Comparison of ENCODE assay signal across 15 cellular contexts in the genomic region with DNA sequence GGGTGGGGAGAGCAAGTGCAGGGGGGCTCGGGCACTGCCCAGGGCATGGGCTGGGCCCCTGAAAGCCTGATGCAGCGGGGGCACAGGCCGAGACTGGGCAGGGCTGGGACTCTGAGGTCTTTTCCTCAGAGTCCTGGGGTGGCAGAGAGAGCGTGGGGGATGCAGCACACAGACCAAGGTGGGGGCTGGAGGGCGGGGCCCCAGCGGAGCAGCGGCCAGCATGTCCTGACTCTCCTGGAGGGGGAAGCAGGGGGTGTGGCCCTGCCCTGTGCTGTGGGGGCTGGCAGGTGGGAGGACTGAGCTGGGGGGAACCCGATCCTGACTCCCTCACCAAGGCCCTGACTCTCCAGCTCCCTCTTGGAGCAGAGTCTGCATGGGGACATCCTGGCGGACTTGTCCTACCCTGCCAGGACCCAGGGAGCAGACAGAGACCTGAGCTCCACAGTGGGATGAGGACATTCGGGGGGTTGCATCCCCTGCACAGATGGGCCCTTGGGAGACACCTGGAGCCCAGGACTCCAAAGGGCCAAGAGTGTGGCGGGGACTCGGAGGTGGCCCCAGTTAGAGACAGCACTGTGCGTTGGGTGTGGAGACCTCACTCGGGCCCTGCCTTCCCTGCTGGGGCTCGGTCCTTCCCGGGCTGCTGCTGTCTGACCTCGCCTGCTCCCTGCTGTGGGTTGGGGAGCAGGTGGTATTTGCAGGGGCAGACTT.
DNase-seq lines count a peak whose midpoint lies in the region; ATAC-seq, FAIRE-seq and TF ChIP-seq lines count a peak whose summit lies in the region.
"Had no signal": no experiment of that assay in that cellular context is flagged by ENCODE, and none has a peak within 500 bp of the region (broad histone marks: within the 10 kb centered on the region; RNA-seq: fewer than 3 reads in every experiment).

No MANE protein-coding gene starts in this region.

- no peak overlapping the region for H2AFZ ChIP-seq in GM12878 (ENCODE audit: control insufficient read depth, low read depth, low read length)

- no peak overlapping the region for H3K4me3 ChIP-seq in GM12878
- no peak overlapping the region for H3K4me3 ChIP-seq in suprapubic skin

- POLR2A ChIA-PET in GM12878 (lab: Charles Lee) = interaction anchor here (0.9 kb wide), 1 partner anchor 424 kb away, joined by 3 read pairs; no protein-coding TSS in a partner anchor

- H3K27me3 ChIP-seq in GM12878 (replicated peaks in 1 of 2; ENCODE audit: control insufficient read depth in 2 of 2, insufficient read depth in 2 of 2, low read length in 1 of 2) (no peaks in the 10 kb centered on the region), suprapubic skin (no peaks in the 10 kb centered on the region)

- in situ Hi-C loops in GM12878 (cut with MboI) = loop anchor here (25.0 kb wide), 1 partner anchor 685 kb away; no protein-coding TSS in a partner anchor

- peaks cover 29% of the 10 kb centered on the region for H3K79me2 ChIP-seq in GM12878 (ENCODE audit: control insufficient read depth, insufficient read depth, low read length)

- H4K20me1 ChIP-seq in GM12878 (ENCODE audit: control insufficient read depth, insufficient read depth) = no peaks in the 10 kb centered on the region

- H3K27ac ChIP-seq in GM12878 (ENCODE audit: control insufficient read depth, insufficient read depth) = no peak overlapping the region
- no peak overlapping the region for H3K27ac ChIP-seq in suprapubic skin

- no peak for TF ChIP-seq RAD21 in GM12878 (IDR thresholded peaks at IDR 0.05; ENCODE audit: insufficient read depth, low read depth, low read length)

- BruUV-seq in GM12878 (replicated peaks; lab: Mats Ljungman, UMichigan) = no TSS peak

- CTCF ChIA-PET in GM12878 (lab: Yijun Ruan, JAX) = interaction anchor here (1.0 kb wide), 2 partner anchors 424 to 426 kb away, joined by 3 to 6 read pairs; no protein-coding TSS in a partner anchor

- no CpG with 5 or more reads among the region's 17 CpGs for WGBS in GM12878 (ENCODE audit: insufficient coverage, insufficient replicate concordance, low lambda C conversion rate, missing lambda C conversion rate)
- 82% methylated on average over 11 of the region's 17 CpGs for WGBS in suprapubic skin

- H3K36me3 ChIP-seq in GM12878 (ENCODE audit: control insufficient read depth in 2 of 2, insufficient read depth in 2 of 2, low read length in 1 of 2) (peaks cover 3 to 59% of the 10 kb centered on the region in 2 experiments; a peak in 3 of 4 replicates), suprapubic skin (no peaks in the 10 kb centered on the region)

- no peak overlapping the region for H3K9ac ChIP-seq in GM12878 (ENCODE audit: control insufficient read depth, insufficient read depth, low read length)

- RAD21 ChIA-PET in GM12878 (lab: Charles Lee; ENCODE audit: unreplicated experiment) = no interaction called here

- SMC1A ChIA-PET in GM12878 (lab: Charles Lee; ENCODE audit: uncharacterized antibody, unreplicated experiment) = interaction anchor here (1.1 kb wide), 1 partner anchor 425 kb away, joined by 6 read pairs; no protein-coding TSS in a partner anchor

- DNase-seq in activated effector memory CD4-positive, alpha-beta T cell treated with anti-CD3 and anti-CD28 coated beads, Interleukin-2, amount 50 U/mL, for 16 hours = peak; percentile 62
- DNase-seq in activated effector memory CD4-positive, alpha-beta T cell treated with Interleukin-2 at 50 U/mL for 16 hours = no peak
- DNase-seq in GM12878 (ENCODE audit: low read depth, low spot score) (no peak), suprapubic skin (ENCODE audit: low spot score in 2 of 2) (peak; percentile 53 to 70), OCI-M1 (lab: John Stamatoyannopoulos, UW) (no peak), cortex of kidney (lab: John Stamatoyannopoulos, UW) (no peak), hepatic stellate cell (ENCODE audit: low spot score) (no peak)
- DNase-seq: activated gamma-delta T cell, erythroblast, GF-D8, NCI-H2227 treated with DMSO at 0.1 percent for 48 hours, occipital lobe had no signal

- intact Hi-C loops in GM12878 (cut with micrococcal nuclease; ENCODE audit: unreplicated experiment) = no loop called here

- TF ChIP-seq CTCF in GM12878 (IDR thresholded peaks at IDR 0.05 in 2 of 3, conservative IDR thresholded peaks at IDR 0.05 in 1 of 3; ENCODE audit: control insufficient read depth in 2 of 3, extremely low read depth in 1 of 3, insufficient read depth in 1 of 3, low read depth in 3 of 3, low read length in 3 of 3) = no peak
- TF ChIP-seq CTCF in suprapubic skin (IDR thresholded peaks at IDR 0.05) = no peak

- no peaks in the 10 kb centered on the region for H3K9me3 ChIP-seq in GM12878 (replicated peaks; ENCODE audit: control insufficient read depth, insufficient read depth, low read length)
- H3K9me3 ChIP-seq in suprapubic skin = no peaks in the 10 kb centered on the region

- H3K4me1 ChIP-seq in GM12878 (ENCODE audit: control insufficient read depth, insufficient read depth, low read length) (no peaks in the 10 kb centered on the region; the same call in 1 of the 2 replicates), suprapubic skin (no peaks in the 10 kb centered on the region)

- peak; percentile 57 for TF ChIP-seq POLR2A in GM19099 (IDR thresholded peaks at IDR 0.05; ENCODE audit: extremely low read depth, insufficient read length, low read depth)
- TF ChIP-seq POLR2A in GM12878 (IDR thresholded peaks at IDR 0.05; ENCODE audit: low read depth, low read length) = peak; percentile 39
- no peak for TF ChIP-seq POLR2A in suprapubic skin (IDR thresholded peaks at IDR 0.05)

- FAIRE-seq in GM12878 (lab: Jason Lieb, UNC) = no peak
- FAIRE-seq: astrocyte, urothelium cell line had no signal

- no peak overlapping the region for H3K4me2 ChIP-seq in GM12878 (ENCODE audit: control insufficient read depth, insufficient read depth)

- TF ChIP-seq EP300 in GM12878 (IDR thresholded peaks at IDR 0.05; ENCODE audit: borderline replicate concordance in 1 of 2, control insufficient read depth in 1 of 2, low read depth in 2 of 2, low read length in 2 of 2) (no peak), suprapubic skin (IDR thresholded peaks at IDR 0.05) (no peak)

- peak; percentile 10 for ATAC-seq in GM12878

TF ChIP-seq in GM12878, 131 proteins besides CTCF, POLR2A, EP300 and RAD21 (continues in another document):
- TF ChIP-seq, protein P1, sequence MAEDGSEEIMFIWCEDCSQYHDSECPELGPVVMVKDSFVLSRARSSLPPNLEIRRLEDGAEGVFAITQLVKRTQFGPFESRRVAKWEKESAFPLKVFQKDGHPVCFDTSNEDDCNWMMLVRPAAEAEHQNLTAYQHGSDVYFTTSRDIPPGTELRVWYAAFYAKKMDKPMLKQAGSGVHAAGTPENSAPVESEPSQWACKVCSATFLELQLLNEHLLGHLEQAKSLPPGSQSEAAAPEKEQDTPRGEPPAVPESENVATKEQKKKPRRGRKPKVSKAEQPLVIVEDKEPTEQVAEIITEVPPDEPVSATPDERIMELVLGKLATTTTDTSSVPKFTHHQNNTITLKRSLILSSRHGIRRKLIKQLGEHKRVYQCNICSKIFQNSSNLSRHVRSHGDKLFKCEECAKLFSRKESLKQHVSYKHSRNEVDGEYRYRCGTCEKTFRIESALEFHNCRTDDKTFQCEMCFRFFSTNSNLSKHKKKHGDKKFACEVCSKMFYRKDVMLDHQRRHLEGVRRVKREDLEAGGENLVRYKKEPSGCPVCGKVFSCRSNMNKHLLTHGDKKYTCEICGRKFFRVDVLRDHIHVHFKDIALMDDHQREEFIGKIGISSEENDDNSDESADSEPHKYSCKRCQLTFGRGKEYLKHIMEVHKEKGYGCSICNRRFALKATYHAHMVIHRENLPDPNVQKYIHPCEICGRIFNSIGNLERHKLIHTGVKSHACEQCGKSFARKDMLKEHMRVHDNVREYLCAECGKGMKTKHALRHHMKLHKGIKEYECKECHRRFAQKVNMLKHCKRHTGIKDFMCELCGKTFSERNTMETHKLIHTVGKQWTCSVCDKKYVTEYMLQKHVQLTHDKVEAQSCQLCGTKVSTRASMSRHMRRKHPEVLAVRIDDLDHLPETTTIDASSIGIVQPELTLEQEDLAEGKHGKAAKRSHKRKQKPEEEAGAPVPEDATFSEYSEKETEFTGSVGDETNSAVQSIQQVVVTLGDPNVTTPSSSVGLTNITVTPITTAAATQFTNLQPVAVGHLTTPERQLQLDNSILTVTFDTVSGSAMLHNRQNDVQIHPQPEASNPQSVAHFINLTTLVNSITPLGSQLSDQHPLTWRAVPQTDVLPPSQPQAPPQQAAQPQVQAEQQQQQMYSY (CRISPR knock-in tag; IDR thresholded peaks at IDR 0.05) = peak; percentile 3; the same call in 1 of the 2 replicates
- TF ChIP-seq, protein P2, sequence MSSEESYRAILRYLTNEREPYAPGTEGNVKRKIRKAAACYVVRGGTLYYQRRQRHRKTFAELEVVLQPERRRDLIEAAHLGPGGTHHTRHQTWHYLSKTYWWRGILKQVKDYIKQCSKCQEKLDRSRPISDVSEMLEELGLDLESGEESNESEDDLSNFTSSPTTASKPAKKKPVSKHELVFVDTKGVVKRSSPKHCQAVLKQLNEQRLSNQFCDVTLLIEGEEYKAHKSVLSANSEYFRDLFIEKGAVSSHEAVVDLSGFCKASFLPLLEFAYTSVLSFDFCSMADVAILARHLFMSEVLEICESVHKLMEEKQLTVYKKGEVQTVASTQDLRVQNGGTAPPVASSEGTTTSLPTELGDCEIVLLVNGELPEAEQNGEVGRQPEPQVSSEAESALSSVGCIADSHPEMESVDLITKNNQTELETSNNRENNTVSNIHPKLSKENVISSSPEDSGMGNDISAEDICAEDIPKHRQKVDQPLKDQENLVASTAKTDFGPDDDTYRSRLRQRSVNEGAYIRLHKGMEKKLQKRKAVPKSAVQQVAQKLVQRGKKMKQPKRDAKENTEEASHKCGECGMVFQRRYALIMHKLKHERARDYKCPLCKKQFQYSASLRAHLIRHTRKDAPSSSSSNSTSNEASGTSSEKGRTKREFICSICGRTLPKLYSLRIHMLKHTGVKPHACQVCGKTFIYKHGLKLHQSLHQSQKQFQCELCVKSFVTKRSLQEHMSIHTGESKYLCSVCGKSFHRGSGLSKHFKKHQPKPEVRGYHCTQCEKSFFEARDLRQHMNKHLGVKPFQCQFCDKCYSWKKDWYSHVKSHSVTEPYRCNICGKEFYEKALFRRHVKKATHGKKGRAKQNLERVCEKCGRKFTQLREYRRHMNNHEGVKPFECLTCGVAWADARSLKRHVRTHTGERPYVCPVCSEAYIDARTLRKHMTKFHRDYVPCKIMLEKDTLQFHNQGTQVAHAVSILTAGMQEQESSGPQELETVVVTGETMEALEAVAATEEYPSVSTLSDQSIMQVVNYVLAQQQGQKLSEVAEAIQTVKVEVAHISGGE (CRISPR knock-in tag; IDR thresholded peaks at IDR 0.05) = peak; percentile 56
- no peak for TF ChIP-seq RAD51 (IDR thresholded peaks at IDR 0.05)
- peak; percentile 34; the same call in 1 of the 2 replicates for TF ChIP-seq MXI1 (IDR thresholded peaks at IDR 0.05; ENCODE audit: low read depth, low read length)
- TF ChIP-seq POLR2AphosphoS5 (IDR thresholded peaks at IDR 0.05; ENCODE audit: low read length) = peak; percentile 20

Comparison
In these comparisons a context has a peak if more than half of its experiments do, and no peak if none do; other contexts are left out.
1. DNase-seq: peak in activated effector memory CD4-positive, alpha-beta T cell treated with anti-CD3 and anti-CD28 coated beads, Interleukin-2, amount 50 U/mL, for 16 hours (single experiment) and suprapubic skin (2 of 2); none in activated effector memory CD4-positive, alpha-beta T cell treated with Interleukin-2 at 50 U/mL for 16 hours (single experiment), GM12878 (single experiment), OCI-M1 (single experiment), cortex of kidney (single experiment) and hepatic stellate cell (single experiment).
2. POLR2A ChIP-seq: peak in GM19099 (single experiment) and GM12878 (single experiment); none in suprapubic skin (0 of 2).